ENCODE assay signal across 20 cellular contexts in the genomic region with DNA sequence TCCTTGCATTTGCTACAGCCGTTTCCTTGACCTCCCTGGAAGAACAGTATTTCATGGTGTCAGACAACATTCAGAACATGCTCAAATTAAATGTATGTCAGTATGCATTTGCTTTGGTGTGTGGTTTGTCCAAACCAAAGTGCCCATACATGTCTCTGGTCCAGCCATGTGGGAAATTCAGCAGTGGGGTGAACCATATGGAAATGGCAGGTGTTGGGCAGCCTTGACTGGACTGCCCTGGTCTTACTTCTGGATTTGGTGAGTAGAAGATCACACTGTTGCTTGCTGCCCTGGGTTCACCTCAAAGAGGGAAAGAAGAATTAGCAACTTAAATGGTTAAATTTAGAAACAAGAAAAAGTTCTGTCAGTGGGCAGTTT.
DNase-seq lines count a peak whose midpoint lies in the region; ATAC-seq and TF ChIP-seq lines count a peak whose summit lies in the region.
"Had no signal": no experiment of that assay in that cellular context is flagged by ENCODE, and none has a peak within 500 bp of the region (broad histone marks: within the 10 kb centered on the region; RNA-seq: fewer than 3 reads in every experiment).

No MANE protein-coding gene starts in this region.

- no TSS peak for BruUV-seq in Calu3 (replicated peaks; lab: Mats Ljungman, UMichigan)

- H3K36me3 Mint-ChIP-seq in activated CD8-positive, alpha-beta T cell treated with anti-CD3 and anti-CD28 coated beads, Interleukin-2, amount 10 ng/mL, durations not matched to agents 7 days and 5 days (ENCODE audit: low read depth): peaks cover 37% of the 10 kb centered on the region
- H3K36me3 Mint-ChIP-seq in activated CD8-positive, alpha-beta T cell treated with anti-CD3 and anti-CD28 coated beads for 36 hours (ENCODE audit: low read depth): peaks cover 26% of the 10 kb centered on the region
- H3K36me3 Mint-ChIP-seq in central memory CD8-positive, alpha-beta T cell (ENCODE audit: insufficient read depth): peaks cover 8% of the 10 kb centered on the region
- H3K36me3 Mint-ChIP-seq in Calu3 (ENCODE audit: insufficient read depth, unreplicated experiment): peaks cover 14% of the 10 kb centered on the region

- peaks cover 21% of the 10 kb centered on the region for H3K4me1 Mint-ChIP-seq in activated CD8-positive, alpha-beta T cell treated with anti-CD3 and anti-CD28 coated beads, Interleukin-2, amount 10 ng/mL, durations not matched to agents 7 days and 5 days (ENCODE audit: low read depth)
- peaks cover 21% of the 10 kb centered on the region for H3K4me1 Mint-ChIP-seq in activated CD8-positive, alpha-beta T cell treated with anti-CD3 and anti-CD28 coated beads for 36 hours (ENCODE audit: low read depth)
- peaks cover 21% of the 10 kb centered on the region for H3K4me1 Mint-ChIP-seq in central memory CD8-positive, alpha-beta T cell
- H3K4me1 Mint-ChIP-seq in Calu3 (ENCODE audit: low read depth, unreplicated experiment): peaks cover 15% of the 10 kb centered on the region

- intact Hi-C loops in activated CD8-positive, alpha-beta T cell treated with anti-CD3 and anti-CD28 coated beads for 36 hours (cut with micrococcal nuclease): no loop called here
- intact Hi-C loops in Calu3 (cut with micrococcal nuclease; ENCODE audit: unreplicated experiment): loop anchor here (10.0 kb wide), 2 partner anchors 277 to 617 kb away; no protein-coding TSS in a partner anchor

- no peak for TF ChIP-seq CTCF in activated CD8-positive, alpha-beta T cell treated with anti-CD3 and anti-CD28 coated beads for 36 hours (IDR thresholded peaks at IDR 0.05)
- TF ChIP-seq CTCF in Calu3 (IDR thresholded peaks at IDR 0.05; ENCODE audit: unreplicated experiment): no peak

- CTCF ChIA-PET in activated CD8-positive, alpha-beta T cell treated with anti-CD3 and anti-CD28 coated beads, Interleukin-2, amount 10 ng/mL, durations not matched to agents 7 days and 5 days (lab: Charles Lee): interaction anchor here (1.1 kb wide), 2 partner anchors 23 to 152 kb away, joined by 3 read pairs; no protein-coding TSS in a partner anchor
- CTCF ChIA-PET in activated CD8-positive, alpha-beta T cell treated with anti-CD3 and anti-CD28 coated beads for 36 hours (lab: Charles Lee): interaction anchor here (1.7 kb wide), 1 partner anchor 280 kb away, joined by 9 read pairs; no protein-coding TSS in a partner anchor
- CTCF ChIA-PET in Calu3 (lab: Charles Lee): no interaction called here

- DNase-seq in activated CD8-positive, alpha-beta T cell treated with anti-CD3 and anti-CD28 coated beads, Interleukin-2, amount 10 ng/mL, durations not matched to agents 7 days and 5 days: no peak
- DNase-seq in activated CD8-positive, alpha-beta T cell treated with anti-CD3 and anti-CD28 coated beads for 36 hours: no peak
- DNase-seq in NCI-H82 treated with DMSO at 0.1 percent for 48 hours (lab: John Stamatoyannopoulos, UW; ENCODE audit: unreplicated experiment) (peak; percentile 88), HPDE6-E6E7 (ENCODE audit: extremely low spot score) (no peak), Calu3 (no peak)
- DNase-seq in central memory CD8-positive, alpha-beta T cell (ENCODE audit: low spot score in 2 of 2): no peak
- DNase-seq: 8988T; activated CD4-positive, alpha-beta T cell treated with anti-CD3 and anti-CD28 coated beads, Interleukin-2, amount 50 U/mL, for 4 hours; activated CD4-positive, CD25-positive, alpha-beta regulatory T cell; activated gamma-delta T cell treated with Interleukin-2 at 50 U/mL for 16 hours; amygdala; colonic mucosa; effector memory CD4-positive, alpha-beta T cell; NCI-H146; NCI-H2171 treated with DMSO at 0.1 percent for 48 hours; NCI-H69; Right ventricle myocardium superior; T1000 had no signal

- POLR2A ChIA-PET in activated CD8-positive, alpha-beta T cell treated with anti-CD3 and anti-CD28 coated beads, Interleukin-2, amount 10 ng/mL, durations not matched to agents 7 days and 5 days (lab: Charles Lee): interaction anchor here (0.8 kb wide), 1 partner anchor 11 kb away, joined by 3 read pairs; no protein-coding TSS in a partner anchor
- POLR2A ChIA-PET in activated CD8-positive, alpha-beta T cell treated with anti-CD3 and anti-CD28 coated beads for 36 hours (lab: Charles Lee): no interaction called here

- no peaks in the 10 kb centered on the region for H3K9me3 Mint-ChIP-seq in activated CD8-positive, alpha-beta T cell treated with anti-CD3 and anti-CD28 coated beads, Interleukin-2, amount 10 ng/mL, durations not matched to agents 7 days and 5 days (ENCODE audit: insufficient read depth)
- H3K9me3 Mint-ChIP-seq in activated CD8-positive, alpha-beta T cell treated with anti-CD3 and anti-CD28 coated beads for 36 hours: no peaks in the 10 kb centered on the region
- H3K9me3 Mint-ChIP-seq in central memory CD8-positive, alpha-beta T cell: no peaks in the 10 kb centered on the region
- no peaks in the 10 kb centered on the region for H3K9me3 Mint-ChIP-seq in Calu3 (ENCODE audit: low read depth, unreplicated experiment)

- peak overlapping the region; percentile 77 for H3K27ac Mint-ChIP-seq in activated CD8-positive, alpha-beta T cell treated with anti-CD3 and anti-CD28 coated beads, Interleukin-2, amount 10 ng/mL, durations not matched to agents 7 days and 5 days
- no peak overlapping the region for H3K27ac Mint-ChIP-seq in activated CD8-positive, alpha-beta T cell treated with anti-CD3 and anti-CD28 coated beads for 36 hours
- peak overlapping the region; percentile 2 for H3K27ac Mint-ChIP-seq in central memory CD8-positive, alpha-beta T cell (ENCODE audit: low read depth)
- no peak overlapping the region for H3K27ac Mint-ChIP-seq in Calu3 (ENCODE audit: unreplicated experiment)

- no peaks in the 10 kb centered on the region for H3K27me3 Mint-ChIP-seq in activated CD8-positive, alpha-beta T cell treated with anti-CD3 and anti-CD28 coated beads, Interleukin-2, amount 10 ng/mL, durations not matched to agents 7 days and 5 days (ENCODE audit: low read depth)
- no peaks in the 10 kb centered on the region for H3K27me3 Mint-ChIP-seq in activated CD8-positive, alpha-beta T cell treated with anti-CD3 and anti-CD28 coated beads for 36 hours
- no peaks in the 10 kb centered on the region for H3K27me3 Mint-ChIP-seq in central memory CD8-positive, alpha-beta T cell
- H3K27me3 Mint-ChIP-seq in Calu3 (ENCODE audit: unreplicated experiment): no peaks in the 10 kb centered on the region

- no peak overlapping the region for H3K4me3 Mint-ChIP-seq in activated CD8-positive, alpha-beta T cell treated with anti-CD3 and anti-CD28 coated beads, Interleukin-2, amount 10 ng/mL, durations not matched to agents 7 days and 5 days
- no peak overlapping the region for H3K4me3 Mint-ChIP-seq in activated CD8-positive, alpha-beta T cell treated with anti-CD3 and anti-CD28 coated beads for 36 hours
- no peak overlapping the region for H3K4me3 Mint-ChIP-seq in central memory CD8-positive, alpha-beta T cell
- H3K4me3 Mint-ChIP-seq in Calu3 (ENCODE audit: low read depth, unreplicated experiment): no peak overlapping the region

- no peak for ATAC-seq in activated CD8-positive, alpha-beta T cell treated with anti-CD3 and anti-CD28 coated beads, Interleukin-2, amount 10 ng/mL, durations not matched to agents 7 days and 5 days
- ATAC-seq in activated CD8-positive, alpha-beta T cell treated with anti-CD3 and anti-CD28 coated beads for 36 hours: no peak
- ATAC-seq in central memory CD8-positive, alpha-beta T cell (replicated peaks; ENCODE audit: extremely low read depth, poor library complexity, severe bottlenecking): no peak
- ATAC-seq in HG03139 (IDR thresholded peaks at IDR 0.05; ENCODE audit: unreplicated experiment): no peak
- ATAC-seq in GM18517 (IDR thresholded peaks at IDR 0.05; ENCODE audit: unreplicated experiment): no peak

Comparison
In these comparisons a context has a peak if more than half of its experiments do, and no peak if none do; other contexts are left out.
1. H3K27ac Mint-ChIP-seq: peak in activated CD8-positive, alpha-beta T cell treated with anti-CD3 and anti-CD28 coated beads, Interleukin-2, amount 10 ng/mL, durations not matched to agents 7 days and 5 days (single experiment) and central memory CD8-positive, alpha-beta T cell (single experiment); none in activated CD8-positive, alpha-beta T cell treated with anti-CD3 and anti-CD28 coated beads for 36 hours (single experiment) and Calu3 (single experiment).